ENCODE assay signal across 8 cellular contexts in the genomic region with DNA sequence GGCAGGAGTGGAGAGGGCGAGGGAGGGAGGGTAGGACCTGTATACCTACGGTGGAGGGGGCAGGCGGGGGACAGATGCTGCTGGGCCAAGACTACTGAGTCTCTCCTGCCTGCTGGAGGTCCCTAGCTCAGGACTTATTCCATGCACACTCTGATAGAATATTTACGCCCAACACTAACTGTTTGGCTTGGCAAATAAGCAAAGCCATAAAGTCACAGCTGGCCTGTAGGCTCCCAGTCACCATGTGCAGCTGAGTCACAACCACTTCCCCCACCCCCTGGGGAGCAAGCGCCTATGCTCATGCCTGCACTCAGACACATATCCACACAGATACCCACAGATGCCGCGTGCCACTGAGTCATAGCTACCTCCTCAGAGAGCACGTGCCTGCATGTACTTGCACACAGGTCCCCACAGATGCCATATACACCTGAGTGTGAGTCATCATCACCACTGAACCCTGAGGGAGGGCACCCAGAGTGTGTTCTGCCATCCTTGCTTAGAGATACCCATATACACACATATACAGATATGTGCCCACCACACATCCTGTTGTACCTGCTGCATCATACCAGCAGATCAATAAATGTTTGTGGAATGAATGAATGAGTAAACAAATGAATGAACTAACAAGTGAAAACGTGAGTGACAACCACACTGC.
A peak's percentile ranks its signal among the peaks of the same experiment; 100 is the strongest.
DNase-seq lines count a peak whose midpoint lies in the region; ATAC-seq, FAIRE-seq and TF ChIP-seq lines count a peak whose summit lies in the region.

No MANE protein-coding gene starts in this region.

- peak overlapping the region; percentile 84 to 96 for H3K9ac ChIP-seq in colonic mucosa (ENCODE audit: low read depth in 2 of 2, low read length in 2 of 2)

- no peaks in the 10 kb centered on the region for H3K36me3 ChIP-seq in colonic mucosa
- no peaks in the 10 kb centered on the region for H3K36me3 ChIP-seq in lower lobe of right lung

- ATAC-seq in HG02588 (IDR thresholded peaks at IDR 0.05; ENCODE audit: unreplicated experiment), result peak; percentile 44
- ATAC-seq in lower lobe of right lung, result peak; percentile 28 to 37

- H3K27ac ChIP-seq in colonic mucosa, result peak overlapping the region; percentile 79
- H3K27ac ChIP-seq in lower lobe of right lung, result peak overlapping the region; percentile 87

- TF ChIP-seq CTCF in colonic mucosa (IDR thresholded peaks at IDR 0.05) (no peak), lower lobe of right lung (IDR thresholded peaks at IDR 0.05) (no peak), D721Med (IDR thresholded peaks at IDR 0.05; ENCODE audit: insufficient read depth, missing control alignments) (no peak)

- H3K4me1 ChIP-seq in colonic mucosa (peaks cover 14% of the 10 kb centered on the region), lower lobe of right lung (peaks cover 27% of the 10 kb centered on the region)

- H3K27me3 ChIP-seq in colonic mucosa (no peaks in the 10 kb centered on the region), lower lobe of right lung (ENCODE audit: low read depth) (no peaks in the 10 kb centered on the region)

- H3K4me3 ChIP-seq in colonic mucosa (no peak overlapping the region), lower lobe of right lung (peak overlapping the region; percentile 94)

- DNase-seq in GF-D8 (lab: John Stamatoyannopoulos, UW), result peak; percentile 40
- DNase-seq in NCI-H2196 treated with DMSO at 0.1 percent for 48 hours (lab: John Stamatoyannopoulos, UW; ENCODE audit: unreplicated experiment), result peak; percentile 23
- DNase-seq in activated CD4-positive, alpha-beta T cell treated with anti-CD3 and anti-CD28 coated beads for 48 hours, result peak; percentile 97
- DNase-seq in colonic mucosa, result peak; percentile 87
- DNase-seq in lower lobe of right lung, result peak; percentile 65
- peak; percentile 88 for DNase-seq in stimulated activated CD8-positive, alpha-beta memory T cell treated with anti-CD3 and anti-CD28 coated beads, Interleukin-12 subunit alpha, Interleukin-12 subunit beta, amount 100 ng/mL, for 24 hours (ENCODE audit: extremely low read depth)
- no peak for DNase-seq in D721Med (ENCODE audit: insufficient read length, low spot score)

- FAIRE-seq in D721Med (lab: Jason Lieb, UNC), result no peak

- H3K9me3 ChIP-seq in colonic mucosa (no peaks in the 10 kb centered on the region), lower lobe of right lung (no peaks in the 10 kb centered on the region)

- intact Hi-C loops in colonic mucosa (cut with DNase I) (loop anchor here (5.0 to 10.0 kb wide), 3 partner anchors 213 to 563 kb away; no protein-coding TSS in a partner anchor), lower lobe of right lung (cut with DNase I) (no loop called here)
